In genomic region chr11:69945157-69945556, GRCh38 we compare ENCODE assay signal across 2 cellular contexts.
A peak's percentile ranks its signal among the peaks of the same experiment; 100 is the strongest.
TF ChIP-seq lines count a peak whose summit lies in the region.

No MANE protein-coding gene starts in this region.

TF ChIP-seq in HepG2, 621 proteins besides CTCF, POLR2A, EP300 and RAD21:
- TF ChIP-seq TFDP2 (CRISPR knock-in tag; IDR thresholded peaks at IDR 0.05) (no peak), PLRG1 (conservative IDR thresholded peaks at IDR 0.05) (0 out of 2 replicates have a peak, but pooled peaks have one; percentile 34), KDM5B (CRISPR knock-in tag; IDR thresholded peaks at IDR 0.05; ENCODE audit: borderline replicate concordance) (no peak), GFI1 (CRISPR knock-in tag; IDR thresholded peaks at IDR 0.05; ENCODE audit: borderline replicate concordance) (no peak), ZNF674 (CRISPR knock-in tag; IDR thresholded peaks at IDR 0.05; ENCODE audit: low read depth) (no peak), GABPA (IDR thresholded peaks at IDR 0.05; ENCODE audit: low read depth, low read length) (no peak), GABPA (CRISPR knock-in tag; IDR thresholded peaks at IDR 0.05; ENCODE audit: low read depth) (no peak), SOX13 (IDR thresholded peaks at IDR 0.05) (no peak), SOX13 (CRISPR knock-in tag; conservative IDR thresholded peaks at IDR 0.05 in 1 of 2, IDR thresholded peaks at IDR 0.05 in 1 of 2) (no peak), ZBTB3 (CRISPR knock-in tag; IDR thresholded peaks at IDR 0.05; ENCODE audit: borderline replicate concordance, low read depth) (no peak)
TF ChIP-seq in HepG2: peak in this region for 1.

TF ChIP-seq in K562, 482 proteins besides CTCF, POLR2A, EP300 and RAD21 (continued from another document):
- TF ChIP-seq ZKSCAN3 (CRISPR knock-in tag; IDR thresholded peaks at IDR 0.05) (no peak), KLF1 (tag; IDR thresholded peaks at IDR 0.05) (no peak), THRAP3 (IDR thresholded peaks at IDR 0.05; ENCODE audit: borderline replicate concordance) (no peak), PBX2 (CRISPR knock-in tag; IDR thresholded peaks at IDR 0.05; ENCODE audit: low read depth) (no peak), PBX2 (tag; conservative IDR thresholded peaks at IDR 0.05; ENCODE audit: low read depth) (0 out of 2 replicates have a peak, but pooled peaks have one; percentile 25), CBX2 (IDR thresholded peaks at IDR 0.05; ENCODE audit: insufficient read depth, low read length, poor library complexity, severe bottlenecking) (no peak), EHMT2 (IDR thresholded peaks at IDR 0.05) (peak; percentile 78), ZNF512 (tag; IDR thresholded peaks at IDR 0.05) (0 out of 2 replicates have a peak, but pooled peaks have one; percentile 51), ARID1B (IDR thresholded peaks at IDR 0.05) (no peak), CTCFL (IDR thresholded peaks at IDR 0.05; ENCODE audit: borderline replicate concordance, insufficient read depth, low read depth, low read length, poor library complexity, severe bottlenecking) (no peak), POLR2AphosphoS5 (IDR thresholded peaks at IDR 0.05; ENCODE audit: control insufficient read depth, insufficient read depth, low read depth, low read length) (no peak)
